ENCODE assay signal across 16 cellular contexts in genomic region chr10:69472142-69472541, GRCh38. TPM values are rescaled to one million over a fixed set of nuclear protein-coding genes. Genes with fewer than 3 reads are reported as not detected.
"Had no signal": no experiment of that assay in that cellular context is flagged by ENCODE, and none has a peak within 500 bp of the region (broad histone marks: within the 10 kb centered on the region; RNA-seq: fewer than 3 reads in every experiment).

No MANE protein-coding gene starts in this region.

- H3K27me3 Mint-ChIP-seq: activated T-helper 17 cell treated with anti-CD3 and anti-CD28 coated beads, Interleukin-2, amount 50 U/mL, for 72 hours had no signal

- H3K9me3 Mint-ChIP-seq: activated B cell treated with CpG ODN at 0.5 μM for 24 hours; activated CD4-positive, alpha-beta T cell treated with anti-CD3 and anti-CD28 coated beads, Interleukin-2, amount 10 ng/mL, durations not matched to agents 24 days and 14 days; activated naive CD4-positive, alpha-beta T cell treated with anti-CD3 and anti-CD28 coated beads for 36 hours; activated T-helper 17 cell treated with anti-CD3 and anti-CD28 coated beads, Interleukin-2, amount 50 U/mL, for 72 hours; nephron; stimulated activated naive CD8-positive, alpha-beta T cell treated with anti-CD3 and anti-CD28 coated beads, Interleukin-15, amount 100 ng/mL, for 72 hours; T-helper 1 cell treated with Interleukin-12 subunit alpha and Interleukin-12 subunit beta and Interleukin-4 antibody, amounts not matched to agents 30 μg/mL and 1 μg/mL, for 36 hours had no signal

- H3K27ac Mint-ChIP-seq: activated B cell treated with CpG ODN at 0.5 μM for 24 hours; activated CD4-positive, alpha-beta T cell treated with anti-CD3 and anti-CD28 coated beads, Interleukin-2, amount 10 ng/mL, durations not matched to agents 24 days and 14 days; activated naive CD4-positive, alpha-beta T cell treated with anti-CD3 and anti-CD28 coated beads for 36 hours; activated T-helper 17 cell treated with anti-CD3 and anti-CD28 coated beads, Interleukin-2, amount 50 U/mL, for 72 hours; nephron; T-helper 1 cell treated with Interleukin-12 subunit alpha and Interleukin-12 subunit beta and Interleukin-4 antibody, amounts not matched to agents 30 μg/mL and 1 μg/mL, for 36 hours had no signal

- H3K9me3 ChIP-seq: upper lobe of left lung had no signal

- H3K27me3 ChIP-seq: cardiac muscle cell, upper lobe of left lung had no signal

- DNase-seq: activated B cell treated with CpG ODN at 0.5 μM for 24 hours; activated CD4-positive, alpha-beta T cell treated with anti-CD3 and anti-CD28 coated beads, Interleukin-2, amount 10 ng/mL, durations not matched to agents 24 days and 14 days; activated CD8-positive, alpha-beta memory T cell treated with anti-CD3 and anti-CD28 coated beads for 24 hours; activated naive CD4-positive, alpha-beta T cell treated with anti-CD3 and anti-CD28 coated beads for 36 hours; effector CD8-positive, alpha-beta T cell; left cardiac atrium; stimulated activated CD4-positive, alpha-beta T cell treated with anti-CD3 and anti-CD28 coated beads, Interleukin-4, amount 100 ng/mL, for 4 hours; stimulated activated naive CD8-positive, alpha-beta T cell treated with anti-CD3 and anti-CD28 coated beads, Interleukin-15, amount 100 ng/mL, for 72 hours; upper lobe of left lung had no signal

- H3K4me1 Mint-ChIP-seq: activated B cell treated with CpG ODN at 0.5 μM for 24 hours; stimulated activated naive CD8-positive, alpha-beta T cell treated with anti-CD3 and anti-CD28 coated beads, Interleukin-15, amount 100 ng/mL, for 72 hours had no signal

- H3K4me3 ChIP-seq: cardiac muscle cell, coronary artery, upper lobe of left lung had no signal

- ATAC-seq: activated T-helper 17 cell treated with anti-CD3 and anti-CD28 coated beads, Interleukin-2, amount 50 U/mL, for 72 hours; SK-N-SH treated with all-trans-retinoic acid at 6 μM for 48 hours; stimulated activated naive CD8-positive, alpha-beta T cell treated with anti-CD3 and anti-CD28 coated beads, Interleukin-15, amount 100 ng/mL, for 72 hours had no signal

- H3K4me3 Mint-ChIP-seq: activated B cell treated with CpG ODN at 0.5 μM for 24 hours; activated CD4-positive, alpha-beta T cell treated with anti-CD3 and anti-CD28 coated beads, Interleukin-2, amount 10 ng/mL, durations not matched to agents 24 days and 14 days; activated naive CD4-positive, alpha-beta T cell treated with anti-CD3 and anti-CD28 coated beads for 36 hours; activated T-helper 17 cell treated with anti-CD3 and anti-CD28 coated beads, Interleukin-2, amount 50 U/mL, for 72 hours; nephron; stimulated activated naive CD8-positive, alpha-beta T cell treated with anti-CD3 and anti-CD28 coated beads, Interleukin-15, amount 100 ng/mL, for 72 hours; T-helper 1 cell treated with Interleukin-12 subunit alpha and Interleukin-12 subunit beta and Interleukin-4 antibody, amounts not matched to agents 30 μg/mL and 1 μg/mL, for 36 hours had no signal

- H3K36me3 ChIP-seq: cardiac muscle cell, upper lobe of left lung had no signal

RNA-seq across cellular contexts. Expression of gene TACR2, which starts 55.4 kb away (rescaled TPM):
- total RNA-seq: activated B cell treated with CpG ODN at 0.5 μM for 24 hours; activated CD4-positive, alpha-beta T cell treated with anti-CD3 and anti-CD28 coated beads, Interleukin-2, amount 10 ng/mL, durations not matched to agents 24 days and 14 days; activated naive CD4-positive, alpha-beta T cell treated with anti-CD3 and anti-CD28 coated beads for 36 hours; activated T-helper 17 cell treated with anti-CD3 and anti-CD28 coated beads, Interleukin-2, amount 50 U/mL, for 72 hours; cardiac muscle cell; mononuclear cell had no signal
